1 cellular context compared by ENCODE assay signal in the genomic region with DNA sequence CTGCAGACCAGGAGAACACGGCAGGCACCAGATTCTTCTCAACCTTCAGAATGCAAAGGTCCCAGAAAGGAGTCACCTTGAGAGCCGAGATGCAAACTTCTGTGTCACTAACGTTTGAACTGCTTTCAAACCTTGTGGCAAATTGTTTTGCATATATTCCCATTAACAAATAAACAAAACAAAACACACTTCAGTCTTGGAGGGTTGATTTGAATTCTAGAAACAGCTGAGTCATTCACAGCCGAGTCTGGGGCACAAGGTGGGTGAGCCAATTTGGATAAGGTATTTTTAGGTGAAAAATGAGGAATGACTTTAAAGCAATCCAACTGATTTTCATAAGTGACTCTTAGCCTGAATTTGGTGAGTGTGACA.
TF ChIP-seq lines count a peak whose summit lies in the region.

No MANE protein-coding gene starts in this region.

TF ChIP-seq in K562, 482 proteins besides CTCF, POLR2A, EP300 and RAD21 (continued from another document):
- TF ChIP-seq, protein P1, sequence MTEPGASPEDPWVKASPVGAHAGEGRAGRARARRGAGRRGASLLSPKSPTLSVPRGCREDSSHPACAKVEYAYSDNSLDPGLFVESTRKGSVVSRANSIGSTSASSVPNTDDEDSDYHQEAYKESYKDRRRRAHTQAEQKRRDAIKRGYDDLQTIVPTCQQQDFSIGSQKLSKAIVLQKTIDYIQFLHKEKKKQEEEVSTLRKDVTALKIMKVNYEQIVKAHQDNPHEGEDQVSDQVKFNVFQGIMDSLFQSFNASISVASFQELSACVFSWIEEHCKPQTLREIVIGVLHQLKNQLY (CRISPR knock-in tag; conservative IDR thresholded peaks at IDR 0.05): no peak
- TF ChIP-seq NFE2 (IDR thresholded peaks at IDR 0.05; ENCODE audit: low read depth): peak; percentile 88
- TF ChIP-seq, protein P2, sequence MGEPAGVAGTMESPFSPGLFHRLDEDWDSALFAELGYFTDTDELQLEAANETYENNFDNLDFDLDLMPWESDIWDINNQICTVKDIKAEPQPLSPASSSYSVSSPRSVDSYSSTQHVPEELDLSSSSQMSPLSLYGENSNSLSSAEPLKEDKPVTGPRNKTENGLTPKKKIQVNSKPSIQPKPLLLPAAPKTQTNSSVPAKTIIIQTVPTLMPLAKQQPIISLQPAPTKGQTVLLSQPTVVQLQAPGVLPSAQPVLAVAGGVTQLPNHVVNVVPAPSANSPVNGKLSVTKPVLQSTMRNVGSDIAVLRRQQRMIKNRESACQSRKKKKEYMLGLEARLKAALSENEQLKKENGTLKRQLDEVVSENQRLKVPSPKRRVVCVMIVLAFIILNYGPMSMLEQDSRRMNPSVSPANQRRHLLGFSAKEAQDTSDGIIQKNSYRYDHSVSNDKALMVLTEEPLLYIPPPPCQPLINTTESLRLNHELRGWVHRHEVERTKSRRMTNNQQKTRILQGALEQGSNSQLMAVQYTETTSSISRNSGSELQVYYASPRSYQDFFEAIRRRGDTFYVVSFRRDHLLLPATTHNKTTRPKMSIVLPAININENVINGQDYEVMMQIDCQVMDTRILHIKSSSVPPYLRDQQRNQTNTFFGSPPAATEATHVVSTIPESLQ (CRISPR knock-in tag; IDR thresholded peaks at IDR 0.05): no peak
- no peak for TF ChIP-seq ZFP30 (CRISPR knock-in tag; IDR thresholded peaks at IDR 0.05; ENCODE audit: borderline replicate concordance)
- TF ChIP-seq RBM15 (IDR thresholded peaks at IDR 0.05; ENCODE audit: insufficient read depth, low read length): no peak
- no peak for TF ChIP-seq DMBX1 (CRISPR knock-in tag; IDR thresholded peaks at IDR 0.05; ENCODE audit: borderline replicate concordance)
- TF ChIP-seq SIRT6 (IDR thresholded peaks at IDR 0.05; ENCODE audit: low read depth, low read length): no peak
- no peak for TF ChIP-seq HNRNPK (IDR thresholded peaks at IDR 0.05; ENCODE audit: low read depth, low read length, poor library complexity, severe bottlenecking)
- TF ChIP-seq ZFX (CRISPR knock-in tag; IDR thresholded peaks at IDR 0.05): no peak
- TF ChIP-seq TCF7L2 (IDR thresholded peaks at IDR 0.05; ENCODE audit: low read depth, low read length): no peak
- no peak for TF ChIP-seq BACH1 (tag; IDR thresholded peaks at IDR 0.05)
- TF ChIP-seq POLR2H (tag; IDR thresholded peaks at IDR 0.05; ENCODE audit: low read depth): no peak
- no peak for TF ChIP-seq TRIM24 (IDR thresholded peaks at IDR 0.05)
- TF ChIP-seq RBM22 (IDR thresholded peaks at IDR 0.05; ENCODE audit: low read depth, low read length, poor library complexity, severe bottlenecking): no peak
- TF ChIP-seq, protein P3, sequence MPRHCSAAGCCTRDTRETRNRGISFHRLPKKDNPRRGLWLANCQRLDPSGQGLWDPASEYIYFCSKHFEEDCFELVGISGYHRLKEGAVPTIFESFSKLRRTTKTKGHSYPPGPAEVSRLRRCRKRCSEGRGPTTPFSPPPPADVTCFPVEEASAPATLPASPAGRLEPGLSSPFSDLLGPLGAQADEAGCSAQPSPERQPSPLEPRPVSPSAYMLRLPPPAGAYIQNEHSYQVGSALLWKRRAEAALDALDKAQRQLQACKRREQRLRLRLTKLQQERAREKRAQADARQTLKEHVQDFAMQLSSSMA (CRISPR knock-in tag; IDR thresholded peaks at IDR 0.05): no peak
- TF ChIP-seq, protein P4, sequence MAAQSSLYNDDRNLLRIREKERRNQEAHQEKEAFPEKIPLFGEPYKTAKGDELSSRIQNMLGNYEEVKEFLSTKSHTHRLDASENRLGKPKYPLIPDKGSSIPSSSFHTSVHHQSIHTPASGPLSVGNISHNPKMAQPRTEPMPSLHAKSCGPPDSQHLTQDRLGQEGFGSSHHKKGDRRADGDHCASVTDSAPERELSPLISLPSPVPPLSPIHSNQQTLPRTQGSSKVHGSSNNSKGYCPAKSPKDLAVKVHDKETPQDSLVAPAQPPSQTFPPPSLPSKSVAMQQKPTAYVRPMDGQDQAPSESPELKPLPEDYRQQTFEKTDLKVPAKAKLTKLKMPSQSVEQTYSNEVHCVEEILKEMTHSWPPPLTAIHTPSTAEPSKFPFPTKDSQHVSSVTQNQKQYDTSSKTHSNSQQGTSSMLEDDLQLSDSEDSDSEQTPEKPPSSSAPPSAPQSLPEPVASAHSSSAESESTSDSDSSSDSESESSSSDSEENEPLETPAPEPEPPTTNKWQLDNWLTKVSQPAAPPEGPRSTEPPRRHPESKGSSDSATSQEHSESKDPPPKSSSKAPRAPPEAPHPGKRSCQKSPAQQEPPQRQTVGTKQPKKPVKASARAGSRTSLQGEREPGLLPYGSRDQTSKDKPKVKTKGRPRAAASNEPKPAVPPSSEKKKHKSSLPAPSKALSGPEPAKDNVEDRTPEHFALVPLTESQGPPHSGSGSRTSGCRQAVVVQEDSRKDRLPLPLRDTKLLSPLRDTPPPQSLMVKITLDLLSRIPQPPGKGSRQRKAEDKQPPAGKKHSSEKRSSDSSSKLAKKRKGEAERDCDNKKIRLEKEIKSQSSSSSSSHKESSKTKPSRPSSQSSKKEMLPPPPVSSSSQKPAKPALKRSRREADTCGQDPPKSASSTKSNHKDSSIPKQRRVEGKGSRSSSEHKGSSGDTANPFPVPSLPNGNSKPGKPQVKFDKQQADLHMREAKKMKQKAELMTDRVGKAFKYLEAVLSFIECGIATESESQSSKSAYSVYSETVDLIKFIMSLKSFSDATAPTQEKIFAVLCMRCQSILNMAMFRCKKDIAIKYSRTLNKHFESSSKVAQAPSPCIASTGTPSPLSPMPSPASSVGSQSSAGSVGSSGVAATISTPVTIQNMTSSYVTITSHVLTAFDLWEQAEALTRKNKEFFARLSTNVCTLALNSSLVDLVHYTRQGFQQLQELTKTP (IDR thresholded peaks at IDR 0.05; ENCODE audit: low read depth in 1 of 2, partially characterized antibody in 2 of 2): no peak
- TF ChIP-seq, protein P5, sequence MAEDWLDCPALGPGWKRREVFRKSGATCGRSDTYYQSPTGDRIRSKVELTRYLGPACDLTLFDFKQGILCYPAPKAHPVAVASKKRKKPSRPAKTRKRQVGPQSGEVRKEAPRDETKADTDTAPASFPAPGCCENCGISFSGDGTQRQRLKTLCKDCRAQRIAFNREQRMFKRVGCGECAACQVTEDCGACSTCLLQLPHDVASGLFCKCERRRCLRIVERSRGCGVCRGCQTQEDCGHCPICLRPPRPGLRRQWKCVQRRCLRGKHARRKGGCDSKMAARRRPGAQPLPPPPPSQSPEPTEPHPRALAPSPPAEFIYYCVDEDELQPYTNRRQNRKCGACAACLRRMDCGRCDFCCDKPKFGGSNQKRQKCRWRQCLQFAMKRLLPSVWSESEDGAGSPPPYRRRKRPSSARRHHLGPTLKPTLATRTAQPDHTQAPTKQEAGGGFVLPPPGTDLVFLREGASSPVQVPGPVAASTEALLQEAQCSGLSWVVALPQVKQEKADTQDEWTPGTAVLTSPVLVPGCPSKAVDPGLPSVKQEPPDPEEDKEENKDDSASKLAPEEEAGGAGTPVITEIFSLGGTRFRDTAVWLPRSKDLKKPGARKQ (CRISPR knock-in tag; IDR thresholded peaks at IDR 0.05): no peak
- no peak for TF ChIP-seq RB1 (IDR thresholded peaks at IDR 0.05; ENCODE audit: low read depth)
- no peak for TF ChIP-seq BHLHE40 (IDR thresholded peaks at IDR 0.05; ENCODE audit: low read length)
- no peak for TF ChIP-seq XRCC4 (IDR thresholded peaks at IDR 0.05; ENCODE audit: extremely low read depth, insufficient read depth, insufficient read length)
- TF ChIP-seq CBX2 (IDR thresholded peaks at IDR 0.05; ENCODE audit: insufficient read depth, low read length, poor library complexity, severe bottlenecking): no peak
- peak; percentile 87 for TF ChIP-seq MAFF (IDR thresholded peaks at IDR 0.05; ENCODE audit: low read length)
- TF ChIP-seq RBM39 (optimal IDR thresholded peaks at IDR 0.05; ENCODE audit: low read depth, low read length): no peak
- TF ChIP-seq, protein P6, sequence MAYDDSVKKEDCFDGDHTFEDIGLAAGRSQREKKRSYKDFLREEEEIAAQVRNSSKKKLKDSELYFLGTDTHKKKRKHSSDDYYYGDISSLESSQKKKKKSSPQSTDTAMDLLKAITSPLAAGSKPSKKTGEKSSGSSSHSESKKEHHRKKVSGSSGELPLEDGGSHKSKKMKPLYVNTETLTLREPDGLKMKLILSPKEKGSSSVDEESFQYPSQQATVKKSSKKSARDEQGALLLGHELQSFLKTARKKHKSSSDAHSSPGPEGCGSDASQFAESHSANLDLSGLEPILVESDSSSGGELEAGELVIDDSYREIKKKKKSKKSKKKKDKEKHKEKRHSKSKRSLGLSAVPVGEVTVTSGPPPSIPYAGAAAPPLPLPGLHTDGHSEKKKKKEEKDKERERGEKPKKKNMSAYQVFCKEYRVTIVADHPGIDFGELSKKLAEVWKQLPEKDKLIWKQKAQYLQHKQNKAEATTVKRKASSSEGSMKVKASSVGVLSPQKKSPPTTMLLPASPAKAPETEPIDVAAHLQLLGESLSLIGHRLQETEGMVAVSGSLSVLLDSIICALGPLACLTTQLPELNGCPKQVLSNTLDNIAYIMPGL (CRISPR knock-in tag; IDR thresholded peaks at IDR 0.05): no peak
